Comparison of ENCODE assay signal across 8 cellular contexts in genomic region chr4:139651282-139652194, GRCh38. TPM values are rescaled to one million over a fixed set of nuclear protein-coding genes. Genes with fewer than 3 reads are reported as not detected.
DNase-seq lines count a peak whose midpoint lies in the region; ATAC-seq and TF ChIP-seq lines count a peak whose summit lies in the region.

No MANE protein-coding gene starts in this region.

- no peak overlapping the region for H3K4me3 ChIP-seq in AG10803 (ENCODE audit: low read length)
- no peak overlapping the region for H3K4me3 ChIP-seq in lower leg skin (ENCODE audit: low read depth, poor library complexity, severe bottlenecking)

- no peak for TF ChIP-seq POLR2A in lower leg skin (IDR thresholded peaks at IDR 0.05)

- no peaks in the 10 kb centered on the region for H3K9me3 Mint-ChIP-seq in activated CD4-positive, alpha-beta T cell treated with anti-CD3 and anti-CD28 coated beads for 36 hours (ENCODE audit: low read depth)
- H3K9me3 Mint-ChIP-seq in chondrocyte (ENCODE audit: low read depth), result no peaks in the 10 kb centered on the region

- peak overlapping the region; percentile 5 for H3K27ac Mint-ChIP-seq in activated CD4-positive, alpha-beta T cell treated with anti-CD3 and anti-CD28 coated beads for 36 hours
- H3K27ac Mint-ChIP-seq in chondrocyte (ENCODE audit: unreplicated experiment), result no peak overlapping the region

- POLR2A ChIA-PET in activated CD4-positive, alpha-beta T cell treated with anti-CD3 and anti-CD28 coated beads for 36 hours (lab: Charles Lee), result no interaction called here

- DNase-seq in AG10803 (ENCODE audit: low read depth), result peak; percentile 81
- peak; percentile 65 for DNase-seq in NCI-H460 (ENCODE audit: extremely low read depth, low read depth)
- DNase-seq in activated CD4-positive, alpha-beta T cell treated with anti-CD3 and anti-CD28 coated beads for 36 hours, result peak; percentile 84
- no peak for DNase-seq in chondrocyte (ENCODE audit: low spot score)
- DNase-seq in lower leg skin (ENCODE audit: low spot score in 2 of 2), result peak; percentile 82 to 95
- peak; percentile 30 to 55 (median 53) for DNase-seq in stimulated activated CD4-positive, alpha-beta T cell treated with anti-CD3 and anti-CD28 coated beads, TNF-alpha, amount 100 ng/mL, for 24 hours (ENCODE audit: low read depth in 3 of 3)

- no peak overlapping the region for H3K4me3 Mint-ChIP-seq in activated CD4-positive, alpha-beta T cell treated with anti-CD3 and anti-CD28 coated beads for 36 hours
- peak overlapping the region; percentile 11 for H3K4me3 Mint-ChIP-seq in chondrocyte (ENCODE audit: unreplicated experiment)

- CTCF ChIA-PET in activated CD4-positive, alpha-beta T cell treated with anti-CD3 and anti-CD28 coated beads for 36 hours (lab: Charles Lee), result interaction anchor here (0.6 to 6.3 kb wide), 18 partner anchors 12 to 872 kb away, joined by 3 to 82 read pairs (median 3); partner anchors contain the start of gene ELMOD2

- peak; percentile 87 for ATAC-seq in GM18907 (IDR thresholded peaks at IDR 0.05; ENCODE audit: unreplicated experiment)
- ATAC-seq in HG03342 (IDR thresholded peaks at IDR 0.05; ENCODE audit: unreplicated experiment), result peak; percentile 86
- ATAC-seq in activated CD4-positive, alpha-beta T cell treated with anti-CD3 and anti-CD28 coated beads for 36 hours, result peak; percentile 85

- no peaks in the 10 kb centered on the region for H3K27me3 Mint-ChIP-seq in activated CD4-positive, alpha-beta T cell treated with anti-CD3 and anti-CD28 coated beads for 36 hours
- H3K27me3 Mint-ChIP-seq in chondrocyte (ENCODE audit: low read depth), result no peaks in the 10 kb centered on the region

- intact Hi-C loops in activated CD4-positive, alpha-beta T cell treated with anti-CD3 and anti-CD28 coated beads for 36 hours (cut with DNase I, micrococcal nuclease), result loop anchor here (1.0 to 10.0 kb wide), 7 partner anchors 48 to 619 kb away; partner anchors contain the start of gene MAML3 (in 1 of the 2)
- intact Hi-C loops in lower leg skin (cut with DNase I; ENCODE audit: low total_unique reads), result loop anchor here (5.0 to 10.0 kb wide), 2 partner anchors 47 to 154 kb away; no protein-coding TSS in a partner anchor

- TF ChIP-seq CTCF in AG10803 (conservative IDR thresholded peaks at IDR 0.05; ENCODE audit: low read length) (peak; percentile 96), chondrocyte (IDR thresholded peaks at IDR 0.05) (peak; percentile 97), lower leg skin (IDR thresholded peaks at IDR 0.05) (peak in 1 of 3 donors; percentile 75)

- 13 to 17% methylated on average over 13 of the region's 13 CpGs for WGBS in lower leg skin, 2 donors

- H3K36me3 Mint-ChIP-seq in activated CD4-positive, alpha-beta T cell treated with anti-CD3 and anti-CD28 coated beads for 36 hours (ENCODE audit: low read depth), result no peaks in the 10 kb centered on the region
- H3K36me3 Mint-ChIP-seq in chondrocyte (ENCODE audit: low read depth), result no peaks in the 10 kb centered on the region

- H3K4me1 Mint-ChIP-seq in activated CD4-positive, alpha-beta T cell treated with anti-CD3 and anti-CD28 coated beads for 36 hours, result peaks cover 5% of the 10 kb centered on the region
- peaks cover 8% of the 10 kb centered on the region for H3K4me1 Mint-ChIP-seq in chondrocyte (ENCODE audit: low read depth)

RNA-seq across cellular contexts. Expression of gene MGST2, which starts 14.1 kb away (rescaled TPM):
- total RNA-seq in NCI-H460 (2014; rRNA removed; shearing (Covaris generic)), result 38.6 and 39.8 TPM in 2 replicates
- polyA plus RNA-seq in NCI-H460 (2014; cell fraction: nucleus; rRNA removed), result 45.4 and 55.4 TPM in 2 replicates
- total RNA-seq in activated CD4-positive, alpha-beta T cell treated with anti-CD3 and anti-CD28 coated beads for 36 hours, result 10 to 100 TPM; 28.9 to 32.8 TPM
- total RNA-seq in chondrocyte (21.4 to 36.0 TPM (median 23.7 TPM) in 3 replicates), lower leg skin (100 to 1,000 TPM in 2 of 4 donors, 10 to 100 TPM in 2; 83.1 to 157 (median 112) TPM)
